13 cellular contexts compared by ENCODE assay signal in genomic region chr5:177507165-177507564, GRCh38. TPM values are rescaled to one million over a fixed set of nuclear protein-coding genes. Genes with fewer than 3 reads are reported as not detected.
DNase-seq lines count a peak whose midpoint lies in the region; ATAC-seq, FAIRE-seq and TF ChIP-seq lines count a peak whose summit lies in the region.
"Had no signal": no experiment of that assay in that cellular context is flagged by ENCODE, and none has a peak within 500 bp of the region (broad histone marks: within the 10 kb centered on the region; RNA-seq: fewer than 3 reads in every experiment).

No MANE protein-coding gene starts in this region.

- no peak for DNase-seq in activated naive CD4-positive, alpha-beta T cell treated with anti-CD3 and anti-CD28 coated beads, Interleukin-2, amount 50 U/mL, for 72 hours (ENCODE audit: low spot score in 2 of 2)
- no peak for DNase-seq in H1 (ENCODE audit: low read depth in 1 of 2, low spot score in 2 of 2)
- DNase-seq in spleen, result no peak
- no peak for DNase-seq in NCI-H1105 treated with DMSO at 0.1 percent for 48 hours (lab: John Stamatoyannopoulos, UW)
- no peak for DNase-seq in H7
- no peak for DNase-seq in stimulated activated naive CD4-positive, alpha-beta T cell treated with Interleukin-2 at 50 U/mL for 16 hours (lab: John Stamatoyannopoulos, UW)
- DNase-seq: CD4-positive, alpha-beta T cell; central memory CD4-positive, alpha-beta T cell; NCI-H524; substantia nigra had no signal

- H3K4me1 ChIP-seq in OCI-LY1 (ENCODE audit: insufficient read depth, low read length, severe bottlenecking) (peaks cover 81% of the 10 kb centered on the region), H1 (replicated peaks in 1 of 4; ENCODE audit: control insufficient read depth in 3 of 4, insufficient read depth in 4 of 4, low read length in 3 of 4) (peaks cover 0 to 12% (median 9%) of the 10 kb centered on the region in 4 experiments; a peak in 5 of 7 replicates), spleen (peaks cover 5 to 100% (median 60%) of the 10 kb centered on the region in 6 donors)

- H3K27ac ChIP-seq in OCI-LY1 (ENCODE audit: low read depth, low read length, poor library complexity, severe bottlenecking) (peak overlapping the region; percentile 99), H1 (ENCODE audit: low read depth, low read length) (no peak overlapping the region), spleen (peak overlapping the region in 4 of 8 donors; percentile 93 to 99 (median 96))

- H3K9me3 Mint-ChIP-seq in activated naive CD4-positive, alpha-beta T cell treated with anti-CD3 and anti-CD28 coated beads, Interleukin-2, amount 50 U/mL, for 24 hours, result no peaks in the 10 kb centered on the region
- no peaks in the 10 kb centered on the region for H3K9me3 Mint-ChIP-seq in activated naive CD4-positive, alpha-beta T cell treated with anti-CD3 and anti-CD28 coated beads, Interleukin-2, amount 50 U/mL, for 72 hours
- H3K9me3 Mint-ChIP-seq: CD4-positive, alpha-beta T cell had no signal

- H4K5ac ChIP-seq in H1 (ENCODE audit: insufficient read length, low read depth, low read length), result no peak overlapping the region

- H3K4me1 Mint-ChIP-seq in activated naive CD4-positive, alpha-beta T cell treated with anti-CD3 and anti-CD28 coated beads, Interleukin-2, amount 50 U/mL, for 24 hours, result peaks cover 3% of the 10 kb centered on the region

- no peak overlapping the region for H3K23ac ChIP-seq in H1 (ENCODE audit: insufficient read length)

- TF ChIP-seq POLR2A in H1 (IDR thresholded peaks at IDR 0.05; ENCODE audit: control extremely low read depth in 1 of 2, low read depth in 2 of 2, low read length in 2 of 2), result no peak
- no peak for TF ChIP-seq POLR2A in spleen (IDR thresholded peaks at IDR 0.05)

- no peaks in the 10 kb centered on the region for H3K23me2 ChIP-seq in H1 (ENCODE audit: low read depth, low read length)

- H3K79me2 ChIP-seq in OCI-LY1 (ENCODE audit: insufficient read depth, low read length) (no peaks in the 10 kb centered on the region), H1 (ENCODE audit: control insufficient read depth in 1 of 2, insufficient read depth in 2 of 2, low read length in 2 of 2) (no peaks in the 10 kb centered on the region)

- H3K4me3 Mint-ChIP-seq in activated naive CD4-positive, alpha-beta T cell treated with anti-CD3 and anti-CD28 coated beads, Interleukin-2, amount 50 U/mL, for 24 hours, result no peak overlapping the region
- H3K4me3 Mint-ChIP-seq: CD4-positive, alpha-beta T cell had no signal

- H2AFZ ChIP-seq in OCI-LY1 (ENCODE audit: low read length) (no peak overlapping the region), H1 (ENCODE audit: low read length) (no peak overlapping the region)

- CTCF ChIA-PET in H1 (lab: Charles Lee; ENCODE audit: partially characterized antibody), result interaction anchor here (0.6 to 20.8 kb wide), 17 partner anchors 7 to 1098 kb away, joined by 3 to 306 read pairs (median 3); partner anchors contain the start of genes DBN1, PDLIM7 and SLC34A1

- peak overlapping the region; percentile 94 for H3K4me2 ChIP-seq in OCI-LY1 (ENCODE audit: low read length)
- H3K4me2 ChIP-seq in H1 (ENCODE audit: insufficient read depth in 1 of 2, low read depth in 2 of 2, low read length in 2 of 2), result no peak overlapping the region

- TF ChIP-seq EP300 in H1 (IDR thresholded peaks at IDR 0.05; ENCODE audit: borderline replicate concordance in 1 of 2, low read depth in 2 of 2, low read length in 2 of 2), result no peak

- H2BK120ac ChIP-seq in H1 (replicated peaks; ENCODE audit: low read depth, low read length), result no peak overlapping the region

- no peak overlapping the region for H2BK15ac ChIP-seq in H1 (ENCODE audit: low read length)

- H3K27ac Mint-ChIP-seq in activated naive CD4-positive, alpha-beta T cell treated with anti-CD3 and anti-CD28 coated beads, Interleukin-2, amount 50 U/mL, for 24 hours, result peak overlapping the region; percentile 70
- peak overlapping the region in 1 of 2 donors; percentile 88 for H3K27ac Mint-ChIP-seq in activated naive CD4-positive, alpha-beta T cell treated with anti-CD3 and anti-CD28 coated beads, Interleukin-2, amount 50 U/mL, for 72 hours
- H3K27ac Mint-ChIP-seq: CD4-positive, alpha-beta T cell had no signal

- no peak overlapping the region for H2BK20ac ChIP-seq in H1 (ENCODE audit: low read length)

- H3K9me2 ChIP-seq in OCI-LY1 (ENCODE audit: low read depth, low read length), result no peaks in the 10 kb centered on the region

- H4K8ac ChIP-seq in H1 (ENCODE audit: extremely low read depth, insufficient read depth, low read length), result no peak overlapping the region

- H3K56ac ChIP-seq in H1 (replicated peaks; ENCODE audit: insufficient read length, low read depth, low read length), result no peak overlapping the region

- no peak overlapping the region for H3K4ac ChIP-seq in H1 (replicated peaks; ENCODE audit: insufficient read length, low read depth, low read length)

- H3K9me3 ChIP-seq in OCI-LY1 (ENCODE audit: low read length), result no peaks in the 10 kb centered on the region
- no peaks in the 10 kb centered on the region for H3K9me3 ChIP-seq in H1 (ENCODE audit: insufficient read depth in 2 of 2, low read depth in 1 of 2, low read length in 1 of 2)
- H3K9me3 ChIP-seq in spleen, result no peaks in the 10 kb centered on the region

- no peak for ATAC-seq in activated naive CD4-positive, alpha-beta T cell treated with anti-CD3 and anti-CD28 coated beads, Interleukin-2, amount 50 U/mL, for 72 hours
- ATAC-seq: activated CD4-positive, CD25-positive, alpha-beta regulatory T cell treated with anti-CD3 and anti-CD28 coated beads, Interleukin-2, amount 50 U/mL, for 24 hours had no signal

- peak; percentile 11 to 38; a peak in 2 of 4 replicates for TF ChIP-seq RAD21 in H1 (IDR thresholded peaks at IDR 0.05 in 1 of 2, conservative IDR thresholded peaks at IDR 0.05 in 1 of 2; ENCODE audit: low read depth in 2 of 2, low read length in 2 of 2)

- no peaks in the 10 kb centered on the region for H3K79me1 ChIP-seq in H1 (ENCODE audit: low read depth, low read length)

- TF ChIP-seq CTCF in OCI-LY1 (IDR thresholded peaks at IDR 0.05; ENCODE audit: low read length), result no peak
- TF ChIP-seq CTCF in H1 (IDR thresholded peaks at IDR 0.05; ENCODE audit: control extremely low read depth in 1 of 3, insufficient read depth in 1 of 3, low read depth in 1 of 3, low read length in 3 of 3), result peak in 2 of 3 experiments; percentile 32 to 49; a peak in 2 of 4 replicates
- TF ChIP-seq CTCF in spleen (IDR thresholded peaks at IDR 0.05 in 8 of 11, conservative IDR thresholded peaks at IDR 0.05 in 3 of 11), result peak in 2 of 11 experiments; percentile 9 to 19

- no peak overlapping the region for H2AK5ac ChIP-seq in H1 (ENCODE audit: low read depth, low read length)

- no peak overlapping the region for H3K18ac ChIP-seq in H1 (ENCODE audit: extremely low read depth, low read length)

- no peaks in the 10 kb centered on the region for H3K27me3 Mint-ChIP-seq in activated naive CD4-positive, alpha-beta T cell treated with anti-CD3 and anti-CD28 coated beads, Interleukin-2, amount 50 U/mL, for 24 hours
- H3K27me3 Mint-ChIP-seq: CD4-positive, alpha-beta T cell had no signal

- WGBS in H1 (ENCODE audit: extremely low coverage in 1 of 2, insufficient coverage in 1 of 2, insufficient read length in 1 of 2, insufficient replicate concordance in 2 of 2, low coverage in 1 of 2, low lambda C conversion rate in 2 of 2, missing lambda C conversion rate in 1 of 2), 2 experiments, result 87% methylated on average over 9 of the region's 9 CpGs; no CpG with 5 or more reads in 1 of the 2 experiments
- WGBS in spleen, 5 donors, result 74 to 82% (median 79%) methylated on average over 9 of the region's 9 CpGs

- peaks cover under 1% of the 10 kb centered on the region; the same call in 1 of the 2 replicates for H3F3A ChIP-seq in OCI-LY1 (ENCODE audit: insufficient read depth, low read length)

- H4K91ac ChIP-seq in H1 (replicated peaks; ENCODE audit: insufficient read length, low read length), result no peak overlapping the region

- peaks cover 8% of the 10 kb centered on the region for H3K36me3 Mint-ChIP-seq in activated naive CD4-positive, alpha-beta T cell treated with anti-CD3 and anti-CD28 coated beads, Interleukin-2, amount 50 U/mL, for 24 hours
- peaks cover 0 to 7% of the 10 kb centered on the region in 2 donors for H3K36me3 Mint-ChIP-seq in activated naive CD4-positive, alpha-beta T cell treated with anti-CD3 and anti-CD28 coated beads, Interleukin-2, amount 50 U/mL, for 72 hours

- H4K20me1 ChIP-seq in OCI-LY1 (ENCODE audit: insufficient read depth, low read length), result no peaks in the 10 kb centered on the region
- H4K20me1 ChIP-seq in H1 (replicated peaks in 1 of 2; ENCODE audit: control insufficient read depth in 1 of 2, insufficient read depth in 2 of 2, low read length in 2 of 2), result peaks cover 0 to 14% of the 10 kb centered on the region in 2 experiments

- H3K27me3 ChIP-seq in OCI-LY1 (ENCODE audit: insufficient read depth, low read length), result no peaks in the 10 kb centered on the region
- no peaks in the 10 kb centered on the region for H3K27me3 ChIP-seq in H1 (replicated peaks in 1 of 4; ENCODE audit: control insufficient read depth in 3 of 4, extremely low read depth in 1 of 4, insufficient read depth in 3 of 4, low read length in 3 of 4)
- no peaks in the 10 kb centered on the region for H3K27me3 ChIP-seq in spleen (replicated peaks in 1 of 7)
- H3K27me3 ChIP-seq in H7 (ENCODE audit: control insufficient read depth, insufficient read depth, low read length), result no peaks in the 10 kb centered on the region

- POLR2A ChIA-PET in H1 (lab: Charles Lee; ENCODE audit: partially characterized antibody), result interaction anchor here (0.6 to 65.5 kb wide), 3 partner anchors 9 to 203 kb away, joined by 3 to 3349 read pairs (median 15); partner anchors contain the start of genes DBN1, DDX41, PDLIM7 and PRR7

- H3K4me3 ChIP-seq in OCI-LY1 (ENCODE audit: low read depth, low read length, poor library complexity, severe bottlenecking) (peak overlapping the region; percentile 78), H1 (ENCODE audit: extremely low read depth in 1 of 4, insufficient read depth in 2 of 4, low read depth in 3 of 4, low read length in 4 of 4) (no peak overlapping the region), spleen (peak overlapping the region in 7 of 8 donors; percentile 51 to 86 (median 55)), H7 (ENCODE audit: insufficient read depth, low read depth, low read length) (no peak overlapping the region)

- H2BK5ac ChIP-seq in H1 (ENCODE audit: low read depth, low read length), result no peak overlapping the region

- FAIRE-seq in H1 (lab: Jason Lieb, UNC), result no peak

- H3K14ac ChIP-seq in H1 (ENCODE audit: insufficient read length), result no peak overlapping the region

- peak overlapping the region; percentile 98; the same call in 1 of the 2 replicates for H3K9ac ChIP-seq in OCI-LY1 (ENCODE audit: low read length)
- H3K9ac ChIP-seq in H1 (replicated peaks in 1 of 4; ENCODE audit: extremely low read depth in 1 of 4, low read depth in 3 of 4, low read length in 3 of 4), result no peak overlapping the region

- H3K36me3 ChIP-seq in OCI-LY1 (ENCODE audit: insufficient read depth, low read length) (peaks cover 62% of the 10 kb centered on the region), H1 (ENCODE audit: control insufficient read depth in 2 of 4, insufficient read depth in 4 of 4, low read length in 3 of 4) (peaks cover 6 to 23% (median 15%) of the 10 kb centered on the region in 4 experiments; a peak in 6 of 8 replicates), spleen (peaks cover 0 to 84% (median 45%) of the 10 kb centered on the region in 6 donors), H7 (replicated peaks; ENCODE audit: control insufficient read depth, insufficient read depth, low read length) (peaks cover 10% of the 10 kb centered on the region)

- H2BK12ac ChIP-seq in H1 (ENCODE audit: low read depth, low read length), result no peak overlapping the region

- intact Hi-C loops in spleen (cut with DNase I; ENCODE audit: low total_unique reads), result no loop called here

RNA-seq across cellular contexts. Expression of gene DOK3, which starts 2.5 kb away (rescaled TPM):
- 10 to 100 TPM in 1 of 2 donors, 1 to 10 TPM in 1; 1.8 to 14.9 TPM for total RNA-seq in activated naive CD4-positive, alpha-beta T cell treated with anti-CD3 and anti-CD28 coated beads, Interleukin-2, amount 50 U/mL, for 72 hours
- total RNA-seq in H1 (2021; fragmentation: NEBNext Ultra II Directional; extraction: Animal tissue kit (Norgen Biotek cat#: 25700)), result 6.4 and 8.6 TPM in 2 replicates
- polyA plus RNA-seq in H1 (2011; rRNA removed) (4.2 and 6.3 TPM in 2 replicates), spleen (100 to 1,000 TPM in 1 of 3 donors, 10 to 100 TPM in 2; 69.9 to 144 (median 98.4) TPM)
- polyA plus RNA-seq in H1 (2011; cell fraction: cytosol; rRNA removed), result 4.7 TPM
- 28.3 TPM for polyA plus RNA-seq in H1 (2011; cell fraction: nucleus; rRNA removed)
- 5.7 to 10.5 TPM (median 6.6 TPM) in 4 replicates for polyA plus RNA-seq in H1 (2012, experiment 1 of 2)
- 3.0 TPM for polyA plus RNA-seq in H1 (2012, experiment 2 of 2)
- polyA plus RNA-seq in H1 (2013, experiment 1 of 2), result 5.7 TPM
- polyA plus RNA-seq in H1 (2013, experiment 2 of 2), result 5.5 TPM
- 1.3 and 3.3 TPM in 2 replicates for polyA minus RNA-seq in H1 (2011; rRNA and poly(A)+ RNA removed)
- 0.73 TPM for polyA minus RNA-seq in H1 (2011; cell fraction: cytosol; rRNA and poly(A)+ RNA removed)
- polyA minus RNA-seq in H1 (2011; cell fraction: nucleus; rRNA and poly(A)+ RNA removed), result 7.3 TPM
- 100 to 1,000 TPM; 111 to 231 (median 149) TPM for total RNA-seq in spleen
- total RNA-seq in H7 (2014; rRNA removed; shearing (Covaris generic)), result 0.76 and 3.2 TPM in 2 replicates

RNA-seq across cellular contexts. Expression of gene DDX41, which starts 9.6 kb away (rescaled TPM):
- 100 to 1,000 TPM in 1 of 2 donors, 10 to 100 TPM in 1; 70.1 to 230 TPM for total RNA-seq in activated naive CD4-positive, alpha-beta T cell treated with anti-CD3 and anti-CD28 coated beads, Interleukin-2, amount 50 U/mL, for 72 hours
- 101 and 102 TPM in 2 replicates for total RNA-seq in H1 (2021; fragmentation: NEBNext Ultra II Directional; extraction: Animal tissue kit (Norgen Biotek cat#: 25700))
- polyA plus RNA-seq in H1 (2011; rRNA removed) (135 and 187 TPM in 2 replicates), spleen (10 to 100 TPM; 68.9 to 99.4 (median 92.9) TPM)
- 198 TPM for polyA plus RNA-seq in H1 (2011; cell fraction: cytosol; rRNA removed)
- polyA plus RNA-seq in H1 (2011; cell fraction: nucleus; rRNA removed), result 361 TPM
- 72.1 to 148 TPM (median 142 TPM) in 4 replicates for polyA plus RNA-seq in H1 (2012, experiment 1 of 2)
- polyA plus RNA-seq in H1 (2012, experiment 2 of 2), result 81.7 TPM
- 72.4 TPM for polyA plus RNA-seq in H1 (2013, experiment 1 of 2)
- polyA plus RNA-seq in H1 (2013, experiment 2 of 2), result 70.9 TPM
- polyA minus RNA-seq in H1 (2011; rRNA and poly(A)+ RNA removed), result 105 and 106 TPM in 2 replicates
- 142 TPM for polyA minus RNA-seq in H1 (2011; cell fraction: cytosol; rRNA and poly(A)+ RNA removed)
- polyA minus RNA-seq in H1 (2011; cell fraction: nucleus; rRNA and poly(A)+ RNA removed), result 80.9 TPM
- 100 to 1,000 TPM in 2 of 7 donors, 10 to 100 TPM in 5; 68.9 to 126 (median 91.8) TPM for total RNA-seq in spleen
- total RNA-seq in H7 (2014; rRNA removed; shearing (Covaris generic)), result 96.5 and 106 TPM in 2 replicates

RNA-seq across cellular contexts. Expression of gene PDLIM7, which starts 9.8 kb away (rescaled TPM):
- 10 to 100 TPM; 44.6 to 47.5 TPM for total RNA-seq in activated naive CD4-positive, alpha-beta T cell treated with anti-CD3 and anti-CD28 coated beads, Interleukin-2, amount 50 U/mL, for 72 hours
- 86.7 and 94.2 TPM in 2 replicates for total RNA-seq in H1 (2021; fragmentation: NEBNext Ultra II Directional; extraction: Animal tissue kit (Norgen Biotek cat#: 25700))
- polyA plus RNA-seq in H1 (2011; rRNA removed) (67.3 and 118 TPM in 2 replicates), spleen (100 to 1,000 TPM in 1 of 3 donors, 10 to 100 TPM in 2; 42.5 to 125 (median 59.2) TPM)
- polyA plus RNA-seq in H1 (2011; cell fraction: cytosol; rRNA removed), result 69.8 TPM
- polyA plus RNA-seq in H1 (2011; cell fraction: nucleus; rRNA removed), result 396 TPM
- 66.9 to 114 TPM (median 104 TPM) in 4 replicates for polyA plus RNA-seq in H1 (2012, experiment 1 of 2)
- polyA plus RNA-seq in H1 (2012, experiment 2 of 2), result 72.7 TPM
- polyA plus RNA-seq in H1 (2013, experiment 1 of 2), result 55.8 TPM
- polyA plus RNA-seq in H1 (2013, experiment 2 of 2), result 54.4 TPM
- 22.3 and 28.0 TPM in 2 replicates for polyA minus RNA-seq in H1 (2011; rRNA and poly(A)+ RNA removed)
- polyA minus RNA-seq in H1 (2011; cell fraction: cytosol; rRNA and poly(A)+ RNA removed), result 53.7 TPM
- 149 TPM for polyA minus RNA-seq in H1 (2011; cell fraction: nucleus; rRNA and poly(A)+ RNA removed)
- total RNA-seq in spleen, result 100 to 1,000 TPM in 3 of 7 donors, 10 to 100 TPM in 4; 44.8 to 220 (median 86.4) TPM
- 71.9 and 97.3 TPM in 2 replicates for total RNA-seq in H7 (2014; rRNA removed; shearing (Covaris generic))

RNA-seq across cellular contexts. Expression of gene DBN1, which starts 33.7 kb away (rescaled TPM):
- 10 to 100 TPM in 1 of 2 donors, 1 to 10 TPM in 1; 5.5 to 20.2 TPM for total RNA-seq in activated naive CD4-positive, alpha-beta T cell treated with anti-CD3 and anti-CD28 coated beads, Interleukin-2, amount 50 U/mL, for 72 hours
- 325 and 333 TPM in 2 replicates for total RNA-seq in H1 (2021; fragmentation: NEBNext Ultra II Directional; extraction: Animal tissue kit (Norgen Biotek cat#: 25700))
- polyA plus RNA-seq in H1 (2011; rRNA removed) (168 and 250 TPM in 2 replicates), spleen (10 to 100 TPM in 1 of 3 donors, 1 to 10 TPM in 2; 6.8 to 16.3 (median 7.6) TPM)
- polyA plus RNA-seq in H1 (2011; cell fraction: cytosol; rRNA removed), result 212 TPM
- 1,074 TPM for polyA plus RNA-seq in H1 (2011; cell fraction: nucleus; rRNA removed)
- polyA plus RNA-seq in H1 (2012, experiment 1 of 2), result 188 to 314 TPM (median 284 TPM) in 4 replicates
- polyA plus RNA-seq in H1 (2012, experiment 2 of 2), result 241 TPM
- polyA plus RNA-seq in H1 (2013, experiment 1 of 2), result 332 TPM
- polyA plus RNA-seq in H1 (2013, experiment 2 of 2), result 350 TPM
- 120 and 154 TPM in 2 replicates for polyA minus RNA-seq in H1 (2011; rRNA and poly(A)+ RNA removed)
- 133 TPM for polyA minus RNA-seq in H1 (2011; cell fraction: cytosol; rRNA and poly(A)+ RNA removed)
- polyA minus RNA-seq in H1 (2011; cell fraction: nucleus; rRNA and poly(A)+ RNA removed), result 288 TPM
- 10 to 100 TPM; 13.0 to 26.5 (median 17.6) TPM for total RNA-seq in spleen
- 165 and 216 TPM in 2 replicates for total RNA-seq in H7 (2014; rRNA removed; shearing (Covaris generic))

RNA-seq across cellular contexts. Expression of gene FAM193B, which starts 47.2 kb away (rescaled TPM):
- 100 to 1,000 TPM in 1 of 2 donors, 10 to 100 TPM in 1; 73.1 to 108 TPM for total RNA-seq in activated naive CD4-positive, alpha-beta T cell treated with anti-CD3 and anti-CD28 coated beads, Interleukin-2, amount 50 U/mL, for 72 hours
- total RNA-seq in H1 (2021; fragmentation: NEBNext Ultra II Directional; extraction: Animal tissue kit (Norgen Biotek cat#: 25700)), result 69.8 and 75.2 TPM in 2 replicates
- polyA plus RNA-seq in H1 (2011; rRNA removed) (49.9 and 91.8 TPM in 2 replicates), spleen (100 to 1,000 TPM; 145 to 364 (median 348) TPM)
- polyA plus RNA-seq in H1 (2011; cell fraction: cytosol; rRNA removed), result 70.5 TPM
- 384 TPM for polyA plus RNA-seq in H1 (2011; cell fraction: nucleus; rRNA removed)
- polyA plus RNA-seq in H1 (2012, experiment 1 of 2), result 57.7 to 86.6 TPM (median 81.0 TPM) in 4 replicates
- polyA plus RNA-seq in H1 (2012, experiment 2 of 2), result 67.9 TPM
- polyA plus RNA-seq in H1 (2013, experiment 1 of 2), result 59.7 TPM
- 54.0 TPM for polyA plus RNA-seq in H1 (2013, experiment 2 of 2)
- polyA minus RNA-seq in H1 (2011; rRNA and poly(A)+ RNA removed), result 23.4 and 37.6 TPM in 2 replicates
- polyA minus RNA-seq in H1 (2011; cell fraction: cytosol; rRNA and poly(A)+ RNA removed), result 34.4 TPM
- polyA minus RNA-seq in H1 (2011; cell fraction: nucleus; rRNA and poly(A)+ RNA removed), result 53.4 TPM
- 100 to 1,000 TPM in 5 of 7 donors, 10 to 100 TPM in 2; 86.9 to 155 (median 116) TPM for total RNA-seq in spleen
- 70.2 and 80.0 TPM in 2 replicates for total RNA-seq in H7 (2014; rRNA removed; shearing (Covaris generic))

Comparison
In these comparisons a context has a peak if more than half of its experiments do, and no peak if none do; other contexts are left out.
1. H3K4me3 ChIP-seq: peak in OCI-LY1 (single experiment) and spleen (7 of 8); none in H1 (0 of 4) and H7 (single experiment).
2. RNA of gene DOK3, which starts 2.5 kb away (total RNA-seq): 111 to 231 TPM in spleen; 1.8 to 14.9 TPM in activated naive CD4-positive, alpha-beta T cell treated with anti-CD3 and anti-CD28 coated beads, Interleukin-2, amount 50 U/mL, for 72 hours, 6.4 to 8.6 TPM in H1 and 0.76 to 3.2 TPM in H7; every median in the first group is over 4 times any median in the second.